3 cellular contexts compared by ENCODE assay signal in genomic region chr3:47985376-47985775, GRCh38.
TF ChIP-seq lines count a peak whose summit lies in the region.

No MANE protein-coding gene starts in this region.

TF ChIP-seq in HEK293, 187 proteins besides CTCF, POLR2A, EP300 and RAD21 (continues in another document):
- TF ChIP-seq ZNF121 (tag by site-specific recombination; IDR thresholded peaks at IDR 0.05) (no peak), ZEB2 (tag by site-specific recombination; IDR thresholded peaks at IDR 0.05) (peak; percentile 62; the same call in 1 of the 2 replicates), ZNF670 (tag by site-specific recombination; IDR thresholded peaks at IDR 0.05; ENCODE audit: low read depth) (no peak), SP7 (tag by site-specific recombination; IDR thresholded peaks at IDR 0.05) (peak; percentile 35; the same call in 1 of the 2 replicates), OSR2 (tag by site-specific recombination; IDR thresholded peaks at IDR 0.05) (peak; percentile 67), GLIS1 (tag by site-specific recombination; IDR thresholded peaks at IDR 0.05) (peak; percentile 3; the same call in 1 of the 2 replicates), ZNF843 (tag by site-specific recombination; IDR thresholded peaks at IDR 0.05) (0 out of 2 replicates have a peak, but pooled peaks have one; percentile 29), ZNF362 (tag by site-specific recombination; IDR thresholded peaks at IDR 0.05) (peak; percentile 79), ZNF639 (tag by site-specific recombination; IDR thresholded peaks at IDR 0.05) (0 out of 2 replicates have a peak, but pooled peaks have one; percentile 32), BCL11A (tag by site-specific recombination; IDR thresholded peaks at IDR 0.05; ENCODE audit: low read depth) (peak; percentile 55; the same call in 1 of the 2 replicates), PRDM6 (tag by site-specific recombination; IDR thresholded peaks at IDR 0.05) (peak; percentile 65; the same call in 1 of the 2 replicates)
- TF ChIP-seq, protein P1, sequence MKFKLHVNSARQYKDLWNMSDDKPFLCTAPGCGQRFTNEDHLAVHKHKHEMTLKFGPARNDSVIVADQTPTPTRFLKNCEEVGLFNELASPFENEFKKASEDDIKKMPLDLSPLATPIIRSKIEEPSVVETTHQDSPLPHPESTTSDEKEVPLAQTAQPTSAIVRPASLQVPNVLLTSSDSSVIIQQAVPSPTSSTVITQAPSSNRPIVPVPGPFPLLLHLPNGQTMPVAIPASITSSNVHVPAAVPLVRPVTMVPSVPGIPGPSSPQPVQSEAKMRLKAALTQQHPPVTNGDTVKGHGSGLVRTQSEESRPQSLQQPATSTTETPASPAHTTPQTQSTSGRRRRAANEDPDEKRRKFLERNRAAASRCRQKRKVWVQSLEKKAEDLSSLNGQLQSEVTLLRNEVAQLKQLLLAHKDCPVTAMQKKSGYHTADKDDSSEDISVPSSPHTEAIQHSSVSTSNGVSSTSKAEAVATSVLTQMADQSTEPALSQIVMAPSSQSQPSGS (tag by site-specific recombination; IDR thresholded peaks at IDR 0.05; ENCODE audit: low read depth), result peak; percentile 52

TF ChIP-seq in GM12878, 131 proteins besides CTCF, POLR2A, EP300 and RAD21:
- TF ChIP-seq KLF5 (IDR thresholded peaks at IDR 0.05; ENCODE audit: partially characterized antibody), result no peak
TF ChIP-seq in GM12878: peak in this region for 0.

TF ChIP-seq in GM23338, 12 proteins besides CTCF, POLR2A, EP300 and RAD21:
- no peak for TF ChIP-seq STAT1 (IDR thresholded peaks at IDR 0.05; ENCODE audit: unreplicated experiment)
- no peak for TF ChIP-seq NANOG (IDR thresholded peaks at IDR 0.05; ENCODE audit: borderline replicate concordance)
- no peak for TF ChIP-seq JUNB (IDR thresholded peaks at IDR 0.05; ENCODE audit: unreplicated experiment)
- TF ChIP-seq ZNF462 (CRISPR knock-in tag; IDR thresholded peaks at IDR 0.05), result no peak
- TF ChIP-seq REST (IDR thresholded peaks at IDR 0.05; ENCODE audit: unreplicated experiment), result no peak
- no peak for TF ChIP-seq CREB1 (CRISPR knock-in tag; IDR thresholded peaks at IDR 0.05; ENCODE audit: low read depth)
- TF ChIP-seq ETS1 (IDR thresholded peaks at IDR 0.05), result no peak
- no peak for TF ChIP-seq ZNF331 (CRISPR knock-in tag; IDR thresholded peaks at IDR 0.05; ENCODE audit: low read depth)
- no peak for TF ChIP-seq ZNF114 (CRISPR knock-in tag; IDR thresholded peaks at IDR 0.05)
- no peak for TF ChIP-seq EZH2 (IDR thresholded peaks at IDR 0.05; ENCODE audit: low read depth, unreplicated experiment)
